In the genomic region with DNA sequence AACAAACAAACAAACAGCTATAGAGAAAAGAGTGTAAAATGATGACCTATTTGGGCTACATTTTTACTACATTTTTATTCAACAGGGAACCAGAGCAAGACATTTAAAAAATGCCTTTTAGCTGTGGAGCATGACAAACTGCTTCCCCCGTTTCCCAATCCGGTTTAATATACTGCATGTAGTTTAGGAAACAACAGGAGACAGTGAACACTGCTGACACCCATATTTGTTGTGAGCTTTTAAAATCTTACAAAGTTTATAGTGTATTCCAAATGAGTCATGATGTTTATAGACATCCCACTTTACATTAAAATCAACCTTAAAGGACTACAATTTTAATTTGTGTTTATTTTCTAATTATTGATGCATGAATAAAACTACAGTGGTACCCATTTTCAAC, we compare ENCODE assay signal across 31 cellular contexts.
DNase-seq lines count a peak whose midpoint lies in the region; ATAC-seq and TF ChIP-seq lines count a peak whose summit lies in the region.
"Had no signal": no experiment of that assay in that cellular context is flagged by ENCODE, and none has a peak within 500 bp of the region (broad histone marks: within the 10 kb centered on the region; RNA-seq: fewer than 3 reads in every experiment).

No MANE protein-coding gene starts in this region.

- no TSS peak for BruUV-seq in PC-3 (replicated peaks; lab: Mats Ljungman, UMichigan)

- H2AFZ ChIP-seq in PC-3 (ENCODE audit: low read length) = no peak overlapping the region
- H2AFZ ChIP-seq in smooth muscle cell (ENCODE audit: low read depth) = no peak overlapping the region

- H3K36me3 ChIP-seq in PC-3 (ENCODE audit: low read depth, low read length) = no peaks in the 10 kb centered on the region
- H3K36me3 ChIP-seq in smooth muscle cell (ENCODE audit: low read depth) = no peaks in the 10 kb centered on the region
- H3K36me3 ChIP-seq: BE2C; BLaER1; BLaER1 treated with 17β-estradiol and CSF1 and Interleukin-3, amounts not matched to agents 10 nM and 100 nM had no signal

- H3K27me3 ChIP-seq in PC-3 (ENCODE audit: low read length) (no peaks in the 10 kb centered on the region), smooth muscle cell (ENCODE audit: low read depth) (no peaks in the 10 kb centered on the region)
- H3K27me3 ChIP-seq: BE2C; BLaER1; BLaER1 treated with 17β-estradiol and CSF1 and Interleukin-3, amounts not matched to agents 10 nM and 100 nM had no signal

- CTCF ChIA-PET in PC-3 (lab: Charles Lee) = no interaction called here

- H4K20me1 ChIP-seq in PC-3 (ENCODE audit: low read length) = no peaks in the 10 kb centered on the region
- no peaks in the 10 kb centered on the region for H4K20me1 ChIP-seq in smooth muscle cell (ENCODE audit: low read depth)
- H4K20me1 ChIP-seq: BLaER1; BLaER1 treated with 17β-estradiol and CSF1 and Interleukin-3, amounts not matched to agents 10 nM and 100 nM had no signal

- no peaks in the 10 kb centered on the region for H3F3A ChIP-seq in PC-3 (ENCODE audit: low read length, unreplicated experiment)
- H3F3A ChIP-seq in smooth muscle cell (ENCODE audit: low read depth) = no peaks in the 10 kb centered on the region

- H3K4me2 ChIP-seq in PC-3 (ENCODE audit: low read length) (no peak overlapping the region), smooth muscle cell (peak overlapping the region; percentile 73)
- H3K4me2 ChIP-seq: A549; BLaER1; BLaER1 treated with 17β-estradiol and CSF1 and Interleukin-3, amounts not matched to agents 10 nM and 100 nM had no signal

- H3K4me1 ChIP-seq in PC-3 (ENCODE audit: insufficient read depth, low read length) (0 out of 2 replicates have a peak, but pooled peaks cover 4% of the 10 kb centered on the region), smooth muscle cell (ENCODE audit: low read depth) (peaks cover 20% of the 10 kb centered on the region)
- H3K4me1 ChIP-seq: A549; BE2C; BLaER1; BLaER1 treated with 17β-estradiol and CSF1 and Interleukin-3, amounts not matched to agents 10 nM and 100 nM; Caco-2 had no signal

- H3K79me2 ChIP-seq in PC-3 (ENCODE audit: low read length) (no peaks in the 10 kb centered on the region), smooth muscle cell (ENCODE audit: low read depth) (no peaks in the 10 kb centered on the region)

- H3K9me2 ChIP-seq in PC-3 (replicated peaks; ENCODE audit: low read length) = no peaks in the 10 kb centered on the region

- ATAC-seq in PC-3 = peak; percentile 97
- ATAC-seq: A549; CD8-positive, alpha-beta T cell had no signal

- H3K9me3 ChIP-seq in PC-3 (ENCODE audit: low read length) (no peaks in the 10 kb centered on the region), smooth muscle cell (replicated peaks; ENCODE audit: low read depth) (no peaks in the 10 kb centered on the region)
- H3K9me3 ChIP-seq: A549; BE2C; BLaER1; BLaER1 treated with 17β-estradiol and CSF1 and Interleukin-3, amounts not matched to agents 10 nM and 100 nM; Caco-2 had no signal

- intact Hi-C loops in PC-3 (cut with micrococcal nuclease) = no loop called here

- DNase-seq in PC-3 (peak; percentile 30), retina (peak; percentile 17), smooth muscle cell (lab: John Stamatoyannopoulos, UW; ENCODE audit: unreplicated experiment) (no peak), NCI-H2029 (lab: John Stamatoyannopoulos, UW) (no peak)
- no peak for DNase-seq in activated CD8-positive, alpha-beta memory T cell treated with anti-CD3 and anti-CD28 coated beads for 24 hours
- no peak for DNase-seq in activated CD4-positive, alpha-beta T cell treated with anti-CD3 and anti-CD28 coated beads, Interleukin-2, amount 50 U/mL, for 4 hours
- DNase-seq: 8988T; ACHN; AML-193; BE2C; C1 segment of cervical spinal cord; Caco-2; Calu3; CD4-positive, alpha-beta memory T cell; CD4-positive, alpha-beta T cell; CD4-positive, CD25-positive, alpha-beta regulatory T cell; CD8-positive, alpha-beta memory T cell; CD8-positive, alpha-beta T cell; COR-L47; DMS 273 treated with DMSO at 0.1 percent for 48 hours; DMS153; DMS53; DMS79; DMS79 treated with DMSO at 0.1 percent for 48 hours; DND-41; EL had no signal

- POLR2A ChIA-PET in PC-3 (lab: Charles Lee; ENCODE audit: unreplicated experiment) = no interaction called here

- H3K9ac ChIP-seq in PC-3 (ENCODE audit: low read length) (no peak overlapping the region), smooth muscle cell (ENCODE audit: low read depth) (no peak overlapping the region)
- H3K9ac ChIP-seq: BLaER1; BLaER1 treated with 17β-estradiol and CSF1 and Interleukin-3, amounts not matched to agents 10 nM and 100 nM had no signal

- no peak overlapping the region for H3K4me3 ChIP-seq in PC-3 (ENCODE audit: low read length)
- H3K4me3 ChIP-seq in smooth muscle cell = no peak overlapping the region
- H3K4me3 ChIP-seq: A549; BLaER1; BLaER1 treated with 17β-estradiol and CSF1 and Interleukin-3, amounts not matched to agents 10 nM and 100 nM had no signal

- H3K27ac ChIP-seq in PC-3 (ENCODE audit: low read length) = no peak overlapping the region
- H3K27ac ChIP-seq in smooth muscle cell (ENCODE audit: low read depth) = no peak overlapping the region
- H3K27ac ChIP-seq: 22Rv1; A549; BLaER1; BLaER1 treated with 17β-estradiol and CSF1 and Interleukin-3, amounts not matched to agents 10 nM and 100 nM; C4-2B had no signal

- WGBS in smooth muscle cell (ENCODE audit: low lambda C conversion rate) = 40% methylated on average over 2 of the region's 2 CpGs

- TF ChIP-seq CTCF in PC-3 (conservative IDR thresholded peaks at IDR 0.05; ENCODE audit: low read depth, low read length) = no peak
- TF ChIP-seq CTCF in smooth muscle cell (IDR thresholded peaks at IDR 0.05; ENCODE audit: borderline replicate concordance, insufficient read depth, poor library complexity, severe bottlenecking) = no peak

Comparison
In these comparisons a context has a peak if more than half of its experiments do, and no peak if none do; other contexts are left out.
1. DNase-seq: peak in PC-3 (single experiment) and retina (single experiment); none in smooth muscle cell (single experiment), activated CD8-positive, alpha-beta memory T cell treated with anti-CD3 and anti-CD28 coated beads for 24 hours (single experiment), activated CD4-positive, alpha-beta T cell treated with anti-CD3 and anti-CD28 coated beads, Interleukin-2, amount 50 U/mL, for 4 hours (0 of 2) and NCI-H2029 (single experiment).